ENCODE assay signal across 16 cellular contexts in genomic region chr6:2231438-2231837, GRCh38. TPM values are rescaled to one million over a fixed set of nuclear protein-coding genes. Genes with fewer than 3 reads are reported as not detected.
DNase-seq lines count a peak whose midpoint lies in the region; ATAC-seq and TF ChIP-seq lines count a peak whose summit lies in the region.
"Had no signal": no experiment of that assay in that cellular context is flagged by ENCODE, and none has a peak within 500 bp of the region (broad histone marks: within the 10 kb centered on the region; RNA-seq: fewer than 3 reads in every experiment).

No MANE protein-coding gene starts in this region.

- H3K36me3 Mint-ChIP-seq in activated T-cell treated with anti-CD3 and anti-CD28 coated beads, Interleukin-2, amount 50 U/mL, for 72 hours (ENCODE audit: insufficient read depth in 2 of 2) = no peaks in the 10 kb centered on the region

- peaks cover 0 to 16% (median 8%) of the 10 kb centered on the region in 4 donors for H3K4me1 ChIP-seq in transverse colon

- no peak overlapping the region for H3K27ac Mint-ChIP-seq in activated T-cell treated with anti-CD3 and anti-CD28 coated beads, Interleukin-2, amount 50 U/mL, for 72 hours
- H3K27ac Mint-ChIP-seq: activated naive CD8-positive, alpha-beta T cell treated with anti-CD3 and anti-CD28 coated beads for 36 hours; T-helper 17 cell had no signal

- DNase-seq in SK-MEL-5 (ENCODE audit: low read depth, low spot score) (peak; percentile 32), fibroblast of pulmonary artery (ENCODE audit: low read depth) (peak; percentile 45), transverse colon (no peak), medulla oblongata (ENCODE audit: extremely low spot score) (no peak)
- DNase-seq in activated T-cell treated with anti-CD3 and anti-CD28 coated beads, Interleukin-2, amount 50 U/mL, for 72 hours = no peak
- DNase-seq: activated CD4-positive, CD25-positive, alpha-beta regulatory T cell treated with anti-CD3 and anti-CD28 coated beads, Interleukin-2, amount 50 U/mL, for 72 hours; activated naive CD8-positive, alpha-beta T cell treated with anti-CD3 and anti-CD28 coated beads for 36 hours; cerebellar nuclear complex; NCI-H2107; NCI-H82; pancreas; spleen; stimulated activated naive CD8-positive, alpha-beta T cell treated with anti-CD3 and anti-CD28 coated beads, Interleukin-15, Interleukin-2, amounts not matched to agents 100 U/mL and 50 U/mL, for 24 hours; T-helper 17 cell had no signal

- ATAC-seq in HG03097 (IDR thresholded peaks at IDR 0.05; ENCODE audit: low FRiP score, unreplicated experiment) (peak; percentile 26), GM21515 (IDR thresholded peaks at IDR 0.05; ENCODE audit: unreplicated experiment) (no peak)
- ATAC-seq in activated T-cell treated with anti-CD3 and anti-CD28 coated beads, Interleukin-2, amount 50 U/mL, for 72 hours (replicated peaks in 1 of 2) = no peak
- ATAC-seq: pancreas; stimulated activated naive CD8-positive, alpha-beta T cell treated with anti-CD3 and anti-CD28 coated beads, Interleukin-15, Interleukin-2, amounts not matched to agents 100 U/mL and 50 U/mL, for 24 hours; T-helper 17 cell had no signal

- peaks cover 40% of the 10 kb centered on the region for H3K4me1 Mint-ChIP-seq in activated T-cell treated with anti-CD3 and anti-CD28 coated beads, Interleukin-2, amount 50 U/mL, for 72 hours (ENCODE audit: low read depth)

- no peak for TF ChIP-seq POLR2A in transverse colon (IDR thresholded peaks at IDR 0.05)

- no peaks in the 10 kb centered on the region for H3K36me3 ChIP-seq in transverse colon
- H3K36me3 ChIP-seq: pancreas, spleen had no signal

- no peaks in the 10 kb centered on the region for H3K9me3 ChIP-seq in transverse colon
- H3K9me3 ChIP-seq: pancreas, spleen had no signal

- intact Hi-C loops in transverse colon (cut with DNase I; ENCODE audit: low total_unique reads) = no loop called here

- H3K4me3 ChIP-seq in fibroblast of pulmonary artery (replicated peaks; ENCODE audit: low read depth, low read length) (no peak overlapping the region), transverse colon (no peak overlapping the region)
- H3K4me3 ChIP-seq: pancreas, spleen had no signal

- 60 to 65% methylated on average over 4 of the region's 4 CpGs for WGBS in transverse colon (ENCODE audit: low coverage in 1 of 2), 2 donors

- TF ChIP-seq CTCF in fibroblast of pulmonary artery (IDR thresholded peaks at IDR 0.05; ENCODE audit: low read length, missing control alignments) (no peak), transverse colon (IDR thresholded peaks at IDR 0.05) (no peak)

- H3K27me3 Mint-ChIP-seq in activated T-cell treated with anti-CD3 and anti-CD28 coated beads, Interleukin-2, amount 50 U/mL, for 72 hours (ENCODE audit: low read depth) = no peaks in the 10 kb centered on the region
- H3K27me3 Mint-ChIP-seq: activated naive CD8-positive, alpha-beta T cell treated with anti-CD3 and anti-CD28 coated beads for 36 hours; T-helper 17 cell had no signal

- no peak overlapping the region for H3K4me3 Mint-ChIP-seq in activated T-cell treated with anti-CD3 and anti-CD28 coated beads, Interleukin-2, amount 50 U/mL, for 72 hours
- H3K4me3 Mint-ChIP-seq: activated naive CD8-positive, alpha-beta T cell treated with anti-CD3 and anti-CD28 coated beads for 36 hours; T-helper 17 cell had no signal

- H3K9me3 Mint-ChIP-seq in activated T-cell treated with anti-CD3 and anti-CD28 coated beads, Interleukin-2, amount 50 U/mL, for 72 hours = no peaks in the 10 kb centered on the region
- H3K9me3 Mint-ChIP-seq: activated naive CD8-positive, alpha-beta T cell treated with anti-CD3 and anti-CD28 coated beads for 36 hours had no signal

- in situ Hi-C loops in SK-MEL-5 (cut with HindIII; ENCODE audit: low pct_unique_long_range_greater_than_20kb, low sequenced_read_pairs) = no loop called here
- in situ Hi-C loops in transverse colon (cut with MboI; ENCODE audit: low pct_ligation_motif_present in 1 of 4, low pct_unique_long_range_greater_than_20kb in 1 of 4, low sequenced_read_pairs in 3 of 4) = no loop called here

- no peaks in the 10 kb centered on the region for H3K27me3 ChIP-seq in transverse colon
- H3K27me3 ChIP-seq: pancreas, spleen had no signal

- H3K27ac ChIP-seq in transverse colon = peak overlapping the region; percentile 14 to 44 (median 37)
- H3K27ac ChIP-seq: pancreas had no signal

- no peak for TF ChIP-seq EP300 in transverse colon (IDR thresholded peaks at IDR 0.05; ENCODE audit: low read depth)

RNA-seq across cellular contexts. Expression of gene GMDS, which starts 14.0 kb away (rescaled TPM):
- 15.0 and 23.6 TPM in 2 replicates for total RNA-seq in SK-MEL-5 (2014; rRNA removed; shearing (Covaris generic))
- polyA plus RNA-seq in SK-MEL-5 (2015; cell fraction: cytosol; rRNA removed) = 41.2 and 44.6 TPM in 2 replicates
- 9.9 and 13.1 TPM in 2 replicates for polyA plus RNA-seq in SK-MEL-5 (2015; cell fraction: nucleus; rRNA removed)
- 100 to 1,000 TPM in 2 of 4 donors, 10 to 100 TPM in 2; 66.2 to 546 (median 102) TPM for total RNA-seq in transverse colon
- 10 to 100 TPM; 23.8 to 33.0 TPM for total RNA-seq in activated T-cell treated with anti-CD3 and anti-CD28 coated beads, Interleukin-2, amount 50 U/mL, for 72 hours

Comparison
In these comparisons a context has a peak if more than half of its experiments do, and no peak if none do; other contexts are left out.
1. DNase-seq: peak in SK-MEL-5 (single experiment) and fibroblast of pulmonary artery (single experiment); none in transverse colon (single experiment), activated T-cell treated with anti-CD3 and anti-CD28 coated beads, Interleukin-2, amount 50 U/mL, for 72 hours (0 of 2) and medulla oblongata (single experiment).